ENCODE assay signal across 39 cellular contexts in the genomic region with DNA sequence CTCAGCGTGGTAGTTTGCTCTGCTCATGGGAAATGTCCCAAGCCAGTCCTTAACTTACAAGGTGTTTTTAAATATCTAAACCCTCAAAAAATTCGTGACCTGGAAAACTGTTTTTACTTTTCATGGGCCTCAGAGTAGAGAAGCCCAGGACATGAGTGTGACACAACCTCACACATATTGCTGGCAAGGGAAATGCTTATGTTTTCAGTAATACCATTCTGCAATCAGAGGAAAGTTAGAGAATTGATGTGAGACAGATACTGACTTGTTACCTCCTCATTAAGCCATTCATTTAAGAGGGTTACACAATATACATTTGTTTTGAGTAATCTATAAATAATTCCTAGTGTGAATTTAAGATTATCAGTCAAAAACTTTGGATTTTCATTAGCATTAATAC.
"Had no signal": no experiment of that assay in that cellular context is flagged by ENCODE, and none has a peak within 500 bp of the region (broad histone marks: within the 10 kb centered on the region; RNA-seq: fewer than 3 reads in every experiment).

No MANE protein-coding gene starts in this region.

- H3K27ac Mint-ChIP-seq: activated naive CD4-positive, alpha-beta T cell treated with anti-CD3 and anti-CD28 coated beads for 36 hours; activated naive CD4-positive, alpha-beta T cell treated with anti-CD3 and anti-CD28 coated beads, Interleukin-2, amount 10 ng/mL, durations not matched to agents 7 days and 5 days; activated naive CD4-positive, alpha-beta T cell treated with anti-CD3 and anti-CD28 coated beads, Interleukin-2, amount 50 U/mL, for 24 hours; activated naive CD4-positive, alpha-beta T cell treated with anti-CD3 and anti-CD28 coated beads, Interleukin-2, amount 50 U/mL, for 72 hours; activated naive CD8-positive, alpha-beta T cell; activated naive CD8-positive, alpha-beta T cell treated with anti-CD3 and anti-CD28 coated beads for 36 hours; activated naive CD8-positive, alpha-beta T cell treated with anti-CD3 and anti-CD28 coated beads, Interleukin-2, amount 10 ng/mL, durations not matched to agents 7 days and 5 days; activated naive CD8-positive, alpha-beta T cell treated with anti-CD3 and anti-CD28 coated beads, Interleukin-2, amount 50 U/mL, for 24 hours; activated T-cell treated with anti-CD3 and anti-CD28 coated beads, Interleukin-2, amount 50 U/mL, for 24 hours; activated T-cell treated with anti-CD3 and anti-CD28 coated beads, Interleukin-2, amount 50 U/mL, for 72 hours; activated T-helper 1 cell treated with anti-CD3 and anti-CD28 coated beads, Interleukin-12 subunit alpha, Interleukin-12 subunit beta, Interleukin-2, Interleukin-4 antibody, amounts not matched to agents 30 ng/mL and 10 ng/mL and 1 ng/mL, durations not matched to agents 14 hours and 24 hours and 36 hours; activated T-helper 17 cell treated with anti-CD3 and anti-CD28 coated beads, Interleukin-2, amount 50 U/mL, for 72 hours; activated T-helper 2 cell treated with anti-CD3 and anti-CD28 coated beads, Interferon-gamma antibody, Interleukin-2, Interleukin-4, amounts not matched to agents 10 μg/mL and 5 μg/mL and 100 μg/mL, durations not matched to agents 14 hours and 24 hours and 36 hours had no signal

- H3K27me3 ChIP-seq: adrenal gland, ascending aorta, body of pancreas, brain microvascular endothelial cell, breast epithelium, cardiac muscle cell had no signal

- H3K36me3 ChIP-seq: adrenal gland, breast epithelium, cardiac muscle cell had no signal

- DNase-seq: activated effector memory CD4-positive, alpha-beta T cell treated with anti-CD3 and anti-CD28 coated beads, Interleukin-2, amount 50 U/mL, for 16 hours; activated effector memory CD4-positive, alpha-beta T cell treated with Interleukin-2 at 50 U/mL for 16 hours; activated gamma-delta T cell; activated gamma-delta T cell treated with Interleukin-2 at 50 U/mL for 16 hours; activated naive CD4-positive, alpha-beta T cell; activated naive CD4-positive, alpha-beta T cell treated with anti-CD3 and anti-CD28 coated beads for 36 hours; activated naive CD4-positive, alpha-beta T cell treated with anti-CD3 and anti-CD28 coated beads, Interleukin-2, amount 10 ng/mL, durations not matched to agents 7 days and 5 days; activated naive CD4-positive, alpha-beta T cell treated with anti-CD3 and anti-CD28 coated beads, Interleukin-2, amount 50 U/mL, for 16 hours; activated naive CD4-positive, alpha-beta T cell treated with Interleukin-2 at 50 U/mL for 16 hours; activated naive CD8-positive, alpha-beta T cell treated with anti-CD3 and anti-CD28 coated beads for 36 hours; activated naive CD8-positive, alpha-beta T cell treated with anti-CD3 and anti-CD28 coated beads, Interleukin-2, amount 10 ng/mL, durations not matched to agents 7 days and 5 days; activated naive CD8-positive, alpha-beta T cell treated with anti-CD3 and anti-CD28 coated beads, Interleukin-2, amount 50 U/mL, for 24 hours; activated T-cell treated with anti-CD3 and anti-CD28 coated beads for 4 hours; activated T-cell treated with anti-CD3 and anti-CD28 coated beads, Interleukin-2, amount 50 U/mL, for 1 hour; activated T-cell treated with anti-CD3 and anti-CD28 coated beads, Interleukin-2, amount 50 U/mL, for 24 hours; activated T-cell treated with anti-CD3 and anti-CD28 coated beads, Interleukin-2, amount 50 U/mL, for 4 hours; activated T-cell treated with anti-CD3 and anti-CD28 coated beads, Interleukin-2, amount 50 U/mL, for 48 hours; activated T-cell treated with anti-CD3 and anti-CD28 coated beads, Interleukin-2, amount 50 U/mL, for 72 hours; adrenal gland; amniotic stem cell; amygdala; anterior cingulate cortex; aorta; body of pancreas; brain microvascular endothelial cell; caudate nucleus; central memory CD4-positive, alpha-beta T cell; cerebellar nuclear complex had no signal

- H3K27ac ChIP-seq: adrenal gland, ascending aorta, body of pancreas, brain microvascular endothelial cell, breast epithelium, cardiac muscle cell had no signal

- H3K36me3 Mint-ChIP-seq: brain had no signal

- H3K9me3 ChIP-seq: adrenal gland, ascending aorta, body of pancreas, breast epithelium had no signal

- H3K4me3 Mint-ChIP-seq: activated naive CD4-positive, alpha-beta T cell treated with anti-CD3 and anti-CD28 coated beads for 36 hours; activated naive CD4-positive, alpha-beta T cell treated with anti-CD3 and anti-CD28 coated beads, Interleukin-2, amount 10 ng/mL, durations not matched to agents 7 days and 5 days; activated naive CD4-positive, alpha-beta T cell treated with anti-CD3 and anti-CD28 coated beads, Interleukin-2, amount 50 U/mL, for 24 hours; activated naive CD8-positive, alpha-beta T cell; activated naive CD8-positive, alpha-beta T cell treated with anti-CD3 and anti-CD28 coated beads for 36 hours; activated naive CD8-positive, alpha-beta T cell treated with anti-CD3 and anti-CD28 coated beads, Interleukin-2, amount 10 ng/mL, durations not matched to agents 7 days and 5 days; activated naive CD8-positive, alpha-beta T cell treated with anti-CD3 and anti-CD28 coated beads, Interleukin-2, amount 50 U/mL, for 24 hours; activated T-cell treated with anti-CD3 and anti-CD28 coated beads, Interleukin-2, amount 50 U/mL, for 24 hours; activated T-cell treated with anti-CD3 and anti-CD28 coated beads, Interleukin-2, amount 50 U/mL, for 4 hours; activated T-cell treated with anti-CD3 and anti-CD28 coated beads, Interleukin-2, amount 50 U/mL, for 72 hours; activated T-helper 1 cell treated with anti-CD3 and anti-CD28 coated beads, Interleukin-12 subunit alpha, Interleukin-12 subunit beta, Interleukin-2, Interleukin-4 antibody, amounts not matched to agents 30 ng/mL and 10 ng/mL and 1 ng/mL, durations not matched to agents 14 hours and 24 hours and 36 hours; activated T-helper 17 cell treated with anti-CD3 and anti-CD28 coated beads, Interleukin-2, amount 50 U/mL, for 72 hours; brain; central memory CD8-positive, alpha-beta T cell had no signal

- H3K4me1 ChIP-seq: breast epithelium had no signal

- ATAC-seq: activated naive CD4-positive, alpha-beta T cell treated with anti-CD3 and anti-CD28 coated beads, Interleukin-2, amount 50 U/mL, for 72 hours; activated naive CD8-positive, alpha-beta T cell treated with anti-CD3 and anti-CD28 coated beads, Interleukin-2, amount 50 U/mL, for 24 hours; activated T-cell treated with anti-CD3 and anti-CD28 coated beads, Interleukin-2, amount 50 U/mL, for 4 hours; activated T-cell treated with anti-CD3 and anti-CD28 coated beads, Interleukin-2, amount 50 U/mL, for 72 hours; activated T-helper 17 cell treated with anti-CD3 and anti-CD28 coated beads, Interleukin-2, amount 50 U/mL, for 72 hours; body of pancreas had no signal

- H3K9me3 Mint-ChIP-seq: activated naive CD4-positive, alpha-beta T cell treated with anti-CD3 and anti-CD28 coated beads for 36 hours; activated naive CD4-positive, alpha-beta T cell treated with anti-CD3 and anti-CD28 coated beads, Interleukin-2, amount 10 ng/mL, durations not matched to agents 7 days and 5 days; activated naive CD4-positive, alpha-beta T cell treated with anti-CD3 and anti-CD28 coated beads, Interleukin-2, amount 50 U/mL, for 72 hours; activated naive CD8-positive, alpha-beta T cell treated with anti-CD3 and anti-CD28 coated beads for 36 hours; activated naive CD8-positive, alpha-beta T cell treated with anti-CD3 and anti-CD28 coated beads, Interleukin-2, amount 10 ng/mL, durations not matched to agents 7 days and 5 days; activated naive CD8-positive, alpha-beta T cell treated with anti-CD3 and anti-CD28 coated beads, Interleukin-2, amount 50 U/mL, for 24 hours; activated T-cell treated with anti-CD3 and anti-CD28 coated beads, Interleukin-2, amount 50 U/mL, for 4 hours; activated T-cell treated with anti-CD3 and anti-CD28 coated beads, Interleukin-2, amount 50 U/mL, for 72 hours; activated T-helper 1 cell treated with anti-CD3 and anti-CD28 coated beads, Interleukin-12 subunit alpha, Interleukin-12 subunit beta, Interleukin-2, Interleukin-4 antibody, amounts not matched to agents 30 ng/mL and 10 ng/mL and 1 ng/mL, durations not matched to agents 14 hours and 24 hours and 36 hours; activated T-helper 17 cell treated with anti-CD3 and anti-CD28 coated beads, Interleukin-2, amount 50 U/mL, for 72 hours; activated T-helper 2 cell treated with anti-CD3 and anti-CD28 coated beads, Interferon-gamma antibody, Interleukin-2, Interleukin-4, amounts not matched to agents 10 μg/mL and 5 μg/mL and 100 μg/mL, durations not matched to agents 14 hours and 24 hours and 36 hours; brain; central memory CD8-positive, alpha-beta T cell had no signal

- H3K4me3 ChIP-seq: adrenal gland, ascending aorta, body of pancreas, breast epithelium, cardiac muscle cell had no signal

- H3K27me3 Mint-ChIP-seq: activated naive CD4-positive, alpha-beta T cell treated with anti-CD3 and anti-CD28 coated beads, Interleukin-2, amount 10 ng/mL, durations not matched to agents 7 days and 5 days; activated naive CD4-positive, alpha-beta T cell treated with anti-CD3 and anti-CD28 coated beads, Interleukin-2, amount 50 U/mL, for 24 hours; activated naive CD8-positive, alpha-beta T cell; activated naive CD8-positive, alpha-beta T cell treated with anti-CD3 and anti-CD28 coated beads for 36 hours; activated naive CD8-positive, alpha-beta T cell treated with anti-CD3 and anti-CD28 coated beads, Interleukin-2, amount 10 ng/mL, durations not matched to agents 7 days and 5 days; activated naive CD8-positive, alpha-beta T cell treated with anti-CD3 and anti-CD28 coated beads, Interleukin-2, amount 50 U/mL, for 24 hours; activated T-cell treated with anti-CD3 and anti-CD28 coated beads, Interleukin-2, amount 50 U/mL, for 24 hours; activated T-helper 17 cell treated with anti-CD3 and anti-CD28 coated beads, Interleukin-2, amount 50 U/mL, for 72 hours; central memory CD8-positive, alpha-beta T cell had no signal
